In genomic region chr7:117312593-117312992, GRCh38 we compare ENCODE assay signal across 1 cellular context.
TF ChIP-seq lines count a peak whose summit lies in the region.

No MANE protein-coding gene starts in this region.

TF ChIP-seq in liver, 16 proteins besides CTCF, POLR2A, EP300 and RAD21 (continued from another document):
- TF ChIP-seq REST (IDR thresholded peaks at IDR 0.05) (no peak), FOXA2 (IDR thresholded peaks at IDR 0.05) (no peak), GABPA (IDR thresholded peaks at IDR 0.05 in 1 of 2, conservative IDR thresholded peaks at IDR 0.05 in 1 of 2) (no peak), ZBTB33 (IDR thresholded peaks at IDR 0.05) (no peak), RXRA (IDR thresholded peaks at IDR 0.05) (no peak), HNF4G (IDR thresholded peaks at IDR 0.05) (no peak), SP1 (IDR thresholded peaks at IDR 0.05) (no peak)
